2 cellular contexts compared by ENCODE assay signal in genomic region chr13:110569962-110570361, GRCh38.
TF ChIP-seq lines count a peak whose summit lies in the region.

No MANE protein-coding gene starts in this region.

TF ChIP-seq in H1, 55 proteins besides CTCF, POLR2A, EP300 and RAD21:
- peak; percentile 87 for TF ChIP-seq TEAD4 (IDR thresholded peaks at IDR 0.05; ENCODE audit: low read depth, low read length)

TF ChIP-seq in HepG2, 621 proteins besides CTCF, POLR2A, EP300 and RAD21:
- TF ChIP-seq ZBTB33 (CRISPR knock-in tag; IDR thresholded peaks at IDR 0.05) (peak; percentile 37; the same call in 1 of the 2 replicates), TEAD3 (CRISPR knock-in tag; optimal IDR thresholded peaks at IDR 0.05; ENCODE audit: borderline replicate concordance) (peak; percentile 31)
